8 cellular contexts compared by ENCODE assay signal in the genomic region with DNA sequence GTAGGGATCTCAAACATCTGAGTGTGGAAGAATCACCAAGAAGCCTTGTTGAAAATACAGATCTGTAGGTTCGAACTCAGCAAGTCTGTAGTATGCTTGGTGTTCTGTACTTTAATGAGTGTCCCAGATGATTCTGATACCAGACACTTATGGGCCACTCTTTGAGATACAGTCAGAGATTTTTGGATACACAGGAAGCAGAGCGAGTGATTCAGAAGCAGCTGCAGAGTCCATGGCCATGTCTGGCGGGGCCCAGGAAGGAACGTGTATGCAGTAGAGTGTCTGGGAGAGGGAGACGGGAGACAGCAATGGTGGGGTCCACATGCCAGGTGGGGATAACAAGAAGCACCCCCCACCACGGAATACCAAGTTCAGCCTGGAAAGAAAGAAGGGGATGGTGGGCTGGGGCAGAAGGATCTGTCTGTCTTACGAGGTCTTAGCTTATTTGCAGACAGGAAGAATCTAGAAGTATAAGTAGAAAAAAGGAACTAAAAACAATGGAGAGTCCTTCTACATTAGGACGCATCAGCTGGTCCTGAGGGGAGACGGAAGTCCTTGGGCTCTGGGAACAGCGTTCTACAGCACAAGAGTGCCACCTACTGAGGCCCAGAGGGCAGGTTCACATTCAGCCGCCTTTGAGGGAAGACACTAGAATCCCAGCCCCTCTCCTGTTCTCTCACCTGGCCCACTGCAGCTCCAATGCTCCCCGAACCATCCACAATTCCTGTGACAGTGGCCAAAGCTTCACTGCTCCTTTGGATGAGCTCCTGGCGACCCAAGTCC. TPM values are rescaled to one million over a fixed set of nuclear protein-coding genes. Genes with fewer than 3 reads are reported as not detected.
A peak's percentile ranks its signal among the peaks of the same experiment; 100 is the strongest.
DNase-seq lines count a peak whose midpoint lies in the region; ATAC-seq and TF ChIP-seq lines count a peak whose summit lies in the region.

No MANE protein-coding gene starts in this region.

- 78 to 80% methylated on average over 9 to 11 of the region's 13 CpGs for WGBS in mesodermal cell (ENCODE audit: insufficient coverage in 2 of 2), 2 experiments

- H3K9me3 ChIP-seq in mesodermal cell (ENCODE audit: control insufficient read depth, low read length): no peaks in the 10 kb centered on the region

- peaks cover 77% of the 10 kb centered on the region for H3K36me3 ChIP-seq in mesodermal cell (ENCODE audit: control insufficient read depth, insufficient read depth, low read length)

- H3K9me3 Mint-ChIP-seq in activated T-cell treated with anti-CD3 and anti-CD28 coated beads, Interleukin-2, amount 50 U/mL, for 72 hours: no peaks in the 10 kb centered on the region
- H3K9me3 Mint-ChIP-seq in activated T-cell treated with anti-CD3 and anti-CD28 coated beads, Interleukin-2, amount 50 U/mL, for 4 hours: no peaks in the 10 kb centered on the region
- no peaks in the 10 kb centered on the region for H3K9me3 Mint-ChIP-seq in stimulated activated effector memory CD8-positive, alpha-beta T cell treated with anti-CD3 and anti-CD28 coated beads, Interleukin-12 subunit alpha, Interleukin-12 subunit beta, amount 100 ng/mL, for 72 hours

- ATAC-seq in activated T-cell treated with anti-CD3 and anti-CD28 coated beads, Interleukin-2, amount 50 U/mL, for 72 hours (replicated peaks in 1 of 2): no peak
- no peak for ATAC-seq in activated T-cell treated with anti-CD3 and anti-CD28 coated beads, Interleukin-2, amount 50 U/mL, for 4 hours
- ATAC-seq in stimulated activated effector memory CD8-positive, alpha-beta T cell treated with anti-CD3 and anti-CD28 coated beads, Interleukin-12 subunit alpha, Interleukin-12 subunit beta, amount 100 ng/mL, for 72 hours: no peak
- ATAC-seq in HG03460 (IDR thresholded peaks at IDR 0.05; ENCODE audit: unreplicated experiment): no peak

- H3K36me3 Mint-ChIP-seq in activated T-cell treated with anti-CD3 and anti-CD28 coated beads, Interleukin-2, amount 50 U/mL, for 72 hours (ENCODE audit: insufficient read depth in 2 of 2): peaks cover 12 to 36% of the 10 kb centered on the region in 2 donors
- peaks cover 39% of the 10 kb centered on the region for H3K36me3 Mint-ChIP-seq in activated T-cell treated with anti-CD3 and anti-CD28 coated beads, Interleukin-2, amount 50 U/mL, for 4 hours (ENCODE audit: insufficient read depth)
- H3K36me3 Mint-ChIP-seq in stimulated activated effector memory CD8-positive, alpha-beta T cell treated with anti-CD3 and anti-CD28 coated beads, Interleukin-12 subunit alpha, Interleukin-12 subunit beta, amount 100 ng/mL, for 72 hours: peaks cover 100% of the 10 kb centered on the region

- no peak for DNase-seq in activated T-cell treated with anti-CD3 and anti-CD28 coated beads, Interleukin-2, amount 50 U/mL, for 72 hours
- no peak for DNase-seq in activated T-cell treated with anti-CD3 and anti-CD28 coated beads, Interleukin-2, amount 50 U/mL, for 4 hours
- DNase-seq in NCI-H748 treated with DMSO at 0.1 percent for 48 hours (lab: John Stamatoyannopoulos, UW) (peak; percentile 19), choroid plexus epithelial cell (ENCODE audit: low read depth) (peak; percentile 56)
- no peak for DNase-seq in activated CD4-positive, CD25-positive, alpha-beta regulatory T cell (lab: John Stamatoyannopoulos, UW)
- no peak for DNase-seq in stimulated activated effector memory CD8-positive, alpha-beta T cell treated with anti-CD3 and anti-CD28 coated beads, Interleukin-12 subunit alpha, Interleukin-12 subunit beta, amount 100 ng/mL, for 72 hours (ENCODE audit: low spot score in 2 of 2)

- H3K27me3 Mint-ChIP-seq in activated T-cell treated with anti-CD3 and anti-CD28 coated beads, Interleukin-2, amount 50 U/mL, for 72 hours (ENCODE audit: low read depth): no peaks in the 10 kb centered on the region
- no peaks in the 10 kb centered on the region for H3K27me3 Mint-ChIP-seq in activated T-cell treated with anti-CD3 and anti-CD28 coated beads, Interleukin-2, amount 50 U/mL, for 4 hours (ENCODE audit: low read depth)

- no peak overlapping the region for H3K4me3 ChIP-seq in choroid plexus epithelial cell (ENCODE audit: low read depth, low read length)
- no peak overlapping the region for H3K4me3 ChIP-seq in mesodermal cell (ENCODE audit: extremely low read depth, insufficient read depth, low read length, poor library complexity, severe bottlenecking)

- peak overlapping the region; percentile 44 for H3K27ac Mint-ChIP-seq in activated T-cell treated with anti-CD3 and anti-CD28 coated beads, Interleukin-2, amount 50 U/mL, for 72 hours
- H3K27ac Mint-ChIP-seq in stimulated activated effector memory CD8-positive, alpha-beta T cell treated with anti-CD3 and anti-CD28 coated beads, Interleukin-12 subunit alpha, Interleukin-12 subunit beta, amount 100 ng/mL, for 72 hours: no peak overlapping the region

- H3K4me3 Mint-ChIP-seq in activated T-cell treated with anti-CD3 and anti-CD28 coated beads, Interleukin-2, amount 50 U/mL, for 72 hours: no peak overlapping the region
- H3K4me3 Mint-ChIP-seq in activated T-cell treated with anti-CD3 and anti-CD28 coated beads, Interleukin-2, amount 50 U/mL, for 4 hours: no peak overlapping the region
- no peak overlapping the region for H3K4me3 Mint-ChIP-seq in stimulated activated effector memory CD8-positive, alpha-beta T cell treated with anti-CD3 and anti-CD28 coated beads, Interleukin-12 subunit alpha, Interleukin-12 subunit beta, amount 100 ng/mL, for 72 hours

- peak; percentile 64 for TF ChIP-seq CTCF in choroid plexus epithelial cell (conservative IDR thresholded peaks at IDR 0.05; ENCODE audit: low read depth, low read length)

- H3K4me1 Mint-ChIP-seq in activated T-cell treated with anti-CD3 and anti-CD28 coated beads, Interleukin-2, amount 50 U/mL, for 72 hours (ENCODE audit: low read depth): no peaks in the 10 kb centered on the region
- no peaks in the 10 kb centered on the region for H3K4me1 Mint-ChIP-seq in activated T-cell treated with anti-CD3 and anti-CD28 coated beads, Interleukin-2, amount 50 U/mL, for 4 hours (ENCODE audit: low read depth)
- peaks cover 4% of the 10 kb centered on the region for H3K4me1 Mint-ChIP-seq in stimulated activated effector memory CD8-positive, alpha-beta T cell treated with anti-CD3 and anti-CD28 coated beads, Interleukin-12 subunit alpha, Interleukin-12 subunit beta, amount 100 ng/mL, for 72 hours

- H3K27ac ChIP-seq in mesodermal cell (ENCODE audit: low read depth, low read length, severe bottlenecking): peak overlapping the region; percentile 16

- peaks cover 8% of the 10 kb centered on the region for H3K4me1 ChIP-seq in mesodermal cell (ENCODE audit: control insufficient read depth, insufficient read depth, low read length, poor library complexity, severe bottlenecking)

RNA-seq across cellular contexts. Expression of a gene that starts 55.4 kb away (rescaled TPM):
- total RNA-seq in activated T-cell treated with anti-CD3 and anti-CD28 coated beads, Interleukin-2, amount 50 U/mL, for 72 hours: 10 to 100 TPM; 54.0 to 77.7 TPM
- 10 to 100 TPM; 33.5 to 44.0 (median 40.9) TPM for total RNA-seq in activated T-cell treated with anti-CD3 and anti-CD28 coated beads, Interleukin-2, amount 50 U/mL, for 4 hours
- polyA plus RNA-seq in mesodermal cell (2013, experiment 1 of 2): 52.7 TPM
- 52.9 TPM for polyA plus RNA-seq in mesodermal cell (2013, experiment 2 of 2)

Comparison
In these comparisons a context has a peak if more than half of its experiments do, and no peak if none do; other contexts are left out.
1. DNase-seq: peak in NCI-H748 treated with DMSO at 0.1 percent for 48 hours (single experiment) and choroid plexus epithelial cell (single experiment); none in activated T-cell treated with anti-CD3 and anti-CD28 coated beads, Interleukin-2, amount 50 U/mL, for 72 hours (0 of 2), activated T-cell treated with anti-CD3 and anti-CD28 coated beads, Interleukin-2, amount 50 U/mL, for 4 hours (single experiment), activated CD4-positive, CD25-positive, alpha-beta regulatory T cell (0 of 4) and stimulated activated effector memory CD8-positive, alpha-beta T cell treated with anti-CD3 and anti-CD28 coated beads, Interleukin-12 subunit alpha, Interleukin-12 subunit beta, amount 100 ng/mL, for 72 hours (0 of 2).